In the genomic region with DNA sequence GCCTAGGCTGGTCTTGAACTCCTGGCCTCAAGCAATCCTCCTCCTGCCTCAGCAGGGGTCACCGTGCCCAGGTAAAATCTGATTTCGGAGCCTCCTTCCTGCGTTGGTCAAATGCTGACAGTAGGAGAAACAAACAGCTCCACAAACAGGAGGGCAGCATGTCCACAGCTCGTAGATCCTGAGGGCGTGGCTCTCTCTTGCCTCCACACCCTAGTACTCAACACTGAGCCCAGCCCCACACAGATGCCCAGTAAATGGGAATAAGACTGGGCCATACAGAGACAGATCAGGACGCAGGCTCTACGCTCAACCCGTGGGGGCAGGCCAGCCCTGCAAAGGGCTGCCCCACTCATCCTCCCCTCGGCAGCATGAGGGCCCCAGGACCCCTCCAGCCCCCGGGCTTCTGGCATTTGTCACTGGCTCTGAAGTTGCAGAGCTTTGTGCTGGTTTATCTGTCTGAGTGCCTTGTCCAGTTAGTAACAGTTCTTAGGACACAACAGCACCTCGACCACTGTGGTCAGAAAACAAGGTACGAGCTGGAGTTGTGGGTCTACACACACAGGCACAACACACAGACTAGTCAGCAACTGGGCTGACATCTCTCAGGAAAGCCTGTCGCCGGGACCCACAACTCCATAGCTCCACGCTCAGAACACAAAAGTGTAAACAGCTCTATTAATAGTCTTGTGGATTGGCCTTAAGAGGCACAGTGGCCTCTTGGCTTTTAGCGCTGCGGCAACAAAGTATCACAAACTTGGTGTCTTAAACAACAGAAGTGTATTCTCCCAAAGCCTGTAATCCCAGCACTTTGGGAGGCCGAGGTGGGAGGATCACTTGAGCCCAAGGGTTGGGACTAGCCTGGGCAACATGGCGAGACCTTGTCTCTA, we compare ENCODE assay signal across 18 cellular contexts. TPM values are rescaled to one million over a fixed set of nuclear protein-coding genes. Genes with fewer than 3 reads are reported as not detected.
DNase-seq lines count a peak whose midpoint lies in the region; ATAC-seq and TF ChIP-seq lines count a peak whose summit lies in the region.
"Had no signal": no experiment of that assay in that cellular context is flagged by ENCODE, and none has a peak within 500 bp of the region (broad histone marks: within the 10 kb centered on the region; RNA-seq: fewer than 3 reads in every experiment).

No MANE protein-coding gene starts in this region.

- no peak overlapping the region for H2BK120ac ChIP-seq in H9 (ENCODE audit: low read depth, low read length, poor library complexity, severe bottlenecking)

- H4K8ac ChIP-seq in H9 (replicated peaks; ENCODE audit: insufficient read length, low read depth, low read length): no peak overlapping the region

- H3K4me1 ChIP-seq in heart right ventricle (peaks cover 2 to 55% (median 33%) of the 10 kb centered on the region in 9 donors), endodermal cell (ENCODE audit: control insufficient read depth, insufficient read depth, low read length) (no peaks in the 10 kb centered on the region), neural progenitor cell (no peaks in the 10 kb centered on the region), transverse colon (peaks cover 12 to 48% (median 33%) of the 10 kb centered on the region in 4 donors), H9 (ENCODE audit: insufficient read depth, low read length) (no peaks in the 10 kb centered on the region)

- H3K36me3 Mint-ChIP-seq in endodermal cell (ENCODE audit: low read depth): peaks cover 24% of the 10 kb centered on the region
- peaks cover 10% of the 10 kb centered on the region for H3K36me3 Mint-ChIP-seq in neural progenitor cell
- peaks cover 13 to 24% (median 17%) of the 10 kb centered on the region in 3 experiments; a peak in 6 of 7 replicates for H3K36me3 Mint-ChIP-seq in H9 (ENCODE audit: insufficient read depth in 1 of 3, low read depth in 3 of 3)
- H3K36me3 Mint-ChIP-seq: IgD-negative memory B cell had no signal

- H3K9me3 ChIP-seq in heart right ventricle (no peaks in the 10 kb centered on the region), endodermal cell (ENCODE audit: control insufficient read depth, low read length) (no peaks in the 10 kb centered on the region), neural progenitor cell (ENCODE audit: low read depth) (no peaks in the 10 kb centered on the region), transverse colon (no peaks in the 10 kb centered on the region), H9 (ENCODE audit: control insufficient read depth, low read depth, low read length) (no peaks in the 10 kb centered on the region)

- H3K9ac ChIP-seq in endodermal cell (ENCODE audit: extremely low read depth, low read length, poor library complexity, severe bottlenecking): no peak overlapping the region
- H3K9ac ChIP-seq in neural progenitor cell: peak overlapping the region; percentile 22
- no peak overlapping the region for H3K9ac ChIP-seq in H9 (ENCODE audit: extremely low read depth, insufficient read length, low read length)

- H3K23ac ChIP-seq in H9 (ENCODE audit: insufficient read length, low read depth, low read length): no peak overlapping the region

- peaks cover 4% of the 10 kb centered on the region for H3K23me2 ChIP-seq in H9 (ENCODE audit: insufficient read length, low read depth, low read length, poor library complexity, severe bottlenecking)

- DNase-seq in heart right ventricle: no peak
- no peak for DNase-seq in left cardiac atrium
- DNase-seq in endodermal cell: no peak
- DNase-seq in neural progenitor cell (ENCODE audit: low spot score): no peak
- DNase-seq in transverse colon: peak; percentile 66
- no peak for DNase-seq in AG20443 (ENCODE audit: low spot score)
- DNase-seq in H9: no peak
- DNase-seq in NCI-H146 (lab: John Stamatoyannopoulos, UW): no peak
- DNase-seq: activated CD4-positive, alpha-beta T cell treated with anti-CD3 and anti-CD28 coated beads, Interleukin-2, amount 10 ng/mL, durations not matched to agents 7 days and 5 days; activated naive CD4-positive, alpha-beta T cell treated with Interleukin-2 at 50 U/mL for 16 hours; activated T-cell treated with anti-CD3 and anti-CD28 coated beads for 4 hours; central memory CD4-positive, alpha-beta T cell; GF-D8; NCI-H187; NCI-H2227 treated with DMSO at 0.1 percent for 48 hours; NCI-H774; SHP77 had no signal

- no peak overlapping the region for H3K4ac ChIP-seq in H9 (ENCODE audit: low read depth, low read length)

- H3K79me2 ChIP-seq in neural progenitor cell (ENCODE audit: low read depth) (peaks cover 22% of the 10 kb centered on the region), H9 (ENCODE audit: insufficient read depth, low read length) (peaks cover 4% of the 10 kb centered on the region; the same call in 1 of the 2 replicates)

- H3K79me1 ChIP-seq in H9 (ENCODE audit: insufficient read depth, low read depth, low read length, poor library complexity, severe bottlenecking): peaks cover 4% of the 10 kb centered on the region

- H3K4me3 ChIP-seq in heart right ventricle (no peak overlapping the region), endodermal cell (ENCODE audit: low read length) (no peak overlapping the region), neural progenitor cell (no peak overlapping the region), transverse colon (no peak overlapping the region)

- TF ChIP-seq CTCF in heart right ventricle (IDR thresholded peaks at IDR 0.05): no peak
- no peak for TF ChIP-seq CTCF in endodermal cell (conservative IDR thresholded peaks at IDR 0.05)
- no peak for TF ChIP-seq CTCF in neural progenitor cell (IDR thresholded peaks at IDR 0.05)
- TF ChIP-seq CTCF in transverse colon (IDR thresholded peaks at IDR 0.05): no peak
- no peak; the same call in 2 of the 3 replicates for TF ChIP-seq CTCF in H9 (conservative IDR thresholded peaks at IDR 0.05)

- H3K4me3 Mint-ChIP-seq in endodermal cell: no peak overlapping the region
- H3K4me3 Mint-ChIP-seq in neural progenitor cell: no peak overlapping the region
- H3K4me3 Mint-ChIP-seq in H9: no peak overlapping the region
- H3K4me3 Mint-ChIP-seq: activated CD4-positive, alpha-beta T cell treated with anti-CD3 and anti-CD28 coated beads, Interleukin-2, amount 10 ng/mL, durations not matched to agents 7 days and 5 days had no signal

- no peak overlapping the region for H3K18ac ChIP-seq in H9 (ENCODE audit: insufficient read length, low read depth, low read length)

- H2BK15ac ChIP-seq in H9 (ENCODE audit: low read depth, low read length): no peak overlapping the region

- no peak overlapping the region for H3K14ac ChIP-seq in H9 (ENCODE audit: insufficient read depth, low read length)

- no peak overlapping the region for H2AK5ac ChIP-seq in H9 (ENCODE audit: insufficient read length, low read length)

- H3T11ph ChIP-seq in H9 (ENCODE audit: low read length): no peak overlapping the region

- in situ Hi-C loops in transverse colon (cut with MboI; ENCODE audit: low pct_ligation_motif_present in 1 of 4, low pct_unique_long_range_greater_than_20kb in 1 of 4, low sequenced_read_pairs in 3 of 4): loop anchor here in 2 of 4 donors (25.0 kb wide), 1 partner anchor 186 kb away; no protein-coding TSS in a partner anchor

- WGBS in heart right ventricle, 2 donors: 55 to 60% methylated on average over 19 of the region's 19 CpGs
- 94% methylated on average over 14 to 19 of the region's 19 CpGs for WGBS in endodermal cell (ENCODE audit: insufficient coverage in 1 of 2, insufficient read length in 1 of 2), 2 experiments
- 72 to 82% methylated on average over 2 to 19 of the region's 19 CpGs for WGBS in transverse colon (ENCODE audit: low coverage in 1 of 2), 2 donors
- WGBS in H9 (ENCODE audit: extremely low coverage, insufficient read length, low lambda C conversion rate): no CpG with 5 or more reads among the region's 19 CpGs

- H4K91ac ChIP-seq in H9 (ENCODE audit: insufficient read length, low read depth, low read length): no peak overlapping the region

- peaks cover 5% of the 10 kb centered on the region for H3K4me1 Mint-ChIP-seq in endodermal cell
- H3K4me1 Mint-ChIP-seq in neural progenitor cell: peaks cover 17% of the 10 kb centered on the region
- peaks cover 6 to 8% of the 10 kb centered on the region in 2 experiments for H3K4me1 Mint-ChIP-seq in H9

- H3K56ac ChIP-seq in H9 (ENCODE audit: insufficient read length, low read depth, low read length): no peak overlapping the region

- no peak overlapping the region for H2BK12ac ChIP-seq in H9 (ENCODE audit: insufficient read length, low read depth, low read length)

- TF ChIP-seq EP300 in transverse colon (IDR thresholded peaks at IDR 0.05; ENCODE audit: low read depth): no peak

- H3K27me3 Mint-ChIP-seq in endodermal cell (ENCODE audit: insufficient read depth): no peaks in the 10 kb centered on the region
- H3K27me3 Mint-ChIP-seq in neural progenitor cell (ENCODE audit: insufficient read depth, low read depth): no peaks in the 10 kb centered on the region
- no peaks in the 10 kb centered on the region for H3K27me3 Mint-ChIP-seq in H9 (ENCODE audit: low read depth)
- H3K27me3 Mint-ChIP-seq: activated CD4-positive, alpha-beta T cell treated with anti-CD3 and anti-CD28 coated beads, Interleukin-2, amount 10 ng/mL, durations not matched to agents 7 days and 5 days had no signal

- H3K27ac Mint-ChIP-seq in endodermal cell (peak overlapping the region; percentile 30), neural progenitor cell (no peak overlapping the region), H9 (no peak overlapping the region; a peak in 1 of 7 replicates)

- ATAC-seq in heart right ventricle: peak in 5 of 8 donors; percentile 5 to 61 (median 30)
- no peak for ATAC-seq in left cardiac atrium

- intact Hi-C loops in heart right ventricle (cut with DNase I) (loop anchor here in 3 of 10 donors (10.0 kb wide), 3 partner anchors 184 to 294 kb away; no protein-coding TSS in a partner anchor), left cardiac atrium (cut with DNase I) (no loop called here), transverse colon (cut with DNase I; ENCODE audit: low total_unique reads) (no loop called here)

- H3K27me3 ChIP-seq in heart right ventricle (no peaks in the 10 kb centered on the region), endodermal cell (ENCODE audit: control insufficient read depth, insufficient read depth, low read length, poor library complexity, severe bottlenecking) (no peaks in the 10 kb centered on the region), neural progenitor cell (no peaks in the 10 kb centered on the region), transverse colon (no peaks in the 10 kb centered on the region), H9 (ENCODE audit: insufficient read depth, low read length) (no peaks in the 10 kb centered on the region)

- no peaks in the 10 kb centered on the region for H3K9me3 Mint-ChIP-seq in endodermal cell
- H3K9me3 Mint-ChIP-seq in neural progenitor cell: no peaks in the 10 kb centered on the region
- no peaks in the 10 kb centered on the region for H3K9me3 Mint-ChIP-seq in H9
- H3K9me3 Mint-ChIP-seq: activated CD4-positive, alpha-beta T cell treated with anti-CD3 and anti-CD28 coated beads, Interleukin-2, amount 10 ng/mL, durations not matched to agents 7 days and 5 days; IgD-negative memory B cell had no signal

- H3K36me3 ChIP-seq in heart right ventricle (peaks cover 0 to 38% (median 14%) of the 10 kb centered on the region in 9 donors), endodermal cell (ENCODE audit: control insufficient read depth, insufficient read depth, low read length) (peaks cover 16% of the 10 kb centered on the region), neural progenitor cell (no peaks in the 10 kb centered on the region), transverse colon (peaks cover 0 to 18% (median 6%) of the 10 kb centered on the region in 4 donors)

- H2BK20ac ChIP-seq in H9 (ENCODE audit: low read depth, low read length, poor library complexity, severe bottlenecking): no peak overlapping the region

- H4K20me1 ChIP-seq in neural progenitor cell (ENCODE audit: low read depth) (peaks cover 22% of the 10 kb centered on the region), H9 (ENCODE audit: control insufficient read depth, insufficient read depth, insufficient read length) (no peaks in the 10 kb centered on the region)

- no peak for TF ChIP-seq POLR2A in transverse colon (IDR thresholded peaks at IDR 0.05)

- H3K4me2 ChIP-seq in neural progenitor cell: no peak overlapping the region
- no peak overlapping the region for H3K4me2 ChIP-seq in H9 (ENCODE audit: insufficient read depth, insufficient read length, low read length)

- H2BK5ac ChIP-seq in H9 (ENCODE audit: insufficient read length, low read length): no peak overlapping the region

- no peak overlapping the region for H2AFZ ChIP-seq in neural progenitor cell (replicated peaks)
- H2AFZ ChIP-seq in H9 (ENCODE audit: low read length): no peak overlapping the region

- peaks cover 10% of the 10 kb centered on the region for H3F3A ChIP-seq in neural progenitor cell (ENCODE audit: low read depth)

- no peak overlapping the region for H4K5ac ChIP-seq in H9 (ENCODE audit: insufficient read length, low read depth, low read length)

- H3K27ac ChIP-seq in heart right ventricle (peak overlapping the region in 6 of 10 donors; percentile 14 to 62 (median 42)), endodermal cell (ENCODE audit: low read depth, low read length) (no peak overlapping the region), neural progenitor cell (no peak overlapping the region), transverse colon (peak overlapping the region; percentile 7 to 61 (median 34)), H9 (ENCODE audit: insufficient read length, low read depth, low read length) (no peak overlapping the region)

RNA-seq across cellular contexts. Expression of a gene that starts 5.2 kb away (rescaled TPM):
- total RNA-seq in heart right ventricle (10 to 100 TPM; 12.6 to 33.7 (median 14.5) TPM), left cardiac atrium (10 to 100 TPM; 23.2 to 31.4 TPM), endodermal cell (10 to 100 TPM; 33.1 to 36.5 TPM), neural progenitor cell (ENCODE audit: low replicate concordance) (24.5 and 37.6 TPM in 2 replicates), transverse colon (100 to 1,000 TPM in 3 of 4 donors, 10 to 100 TPM in 1; 91.8 to 203 (median 129) TPM), H9 (2021) (42.2 and 44.7 TPM in 2 replicates)
- polyA plus RNA-seq in heart right ventricle: 10 to 100 TPM; 25.8 to 33.6 TPM
- 23.3 TPM for polyA plus RNA-seq in endodermal cell (2013, experiment 1 of 2)
- 22.1 TPM for polyA plus RNA-seq in endodermal cell (2013, experiment 2 of 2)

RNA-seq across cellular contexts. Expression of a gene that starts 41.9 kb away (rescaled TPM):
- total RNA-seq in heart right ventricle (10 to 100 TPM; 10.4 to 36.9 (median 16.4) TPM), left cardiac atrium (10 to 100 TPM; 28.3 to 28.5 TPM), endodermal cell (10 to 100 TPM; 40.5 to 43.8 TPM), neural progenitor cell (ENCODE audit: low replicate concordance) (11.8 and 30.8 TPM in 2 replicates), transverse colon (100 to 1,000 TPM in 3 of 4 donors, 10 to 100 TPM in 1; 92.6 to 301 (median 117) TPM), H9 (2021) (34.1 and 37.6 TPM in 2 replicates)
- 10 to 100 TPM; 12.3 to 47.7 TPM for polyA plus RNA-seq in heart right ventricle
- polyA plus RNA-seq in endodermal cell (2013, experiment 1 of 2): 28.2 TPM
- polyA plus RNA-seq in endodermal cell (2013, experiment 2 of 2): 21.3 TPM

Comparison
In these comparisons a context has a peak if more than half of its experiments do, and no peak if none do; other contexts are left out.
1. ATAC-seq: peak in heart right ventricle (5 of 8); none in left cardiac atrium (0 of 2).
2. H3K27ac ChIP-seq: peak in heart right ventricle (6 of 10) and transverse colon (4 of 4); none in endodermal cell (single experiment), neural progenitor cell (single experiment) and H9 (single experiment).